ENCODE assay signal across 16 cellular contexts in genomic region chr2:215277942-215278341, GRCh38. TPM values are rescaled to one million over a fixed set of nuclear protein-coding genes. Genes with fewer than 3 reads are reported as not detected.
A peak's percentile ranks its signal among the peaks of the same experiment; 100 is the strongest.
DNase-seq lines count a peak whose midpoint lies in the region; ATAC-seq and TF ChIP-seq lines count a peak whose summit lies in the region.
"Had no signal": no experiment of that assay in that cellular context is flagged by ENCODE, and none has a peak within 500 bp of the region (broad histone marks: within the 10 kb centered on the region; RNA-seq: fewer than 3 reads in every experiment).

No MANE protein-coding gene starts in this region.

- no peak overlapping the region for H3K23ac ChIP-seq in trophoblast cell (ENCODE audit: low read length)

- H3K27ac ChIP-seq in brain microvascular endothelial cell = no peak overlapping the region
- H3K27ac ChIP-seq in trophoblast cell (ENCODE audit: low read depth, low read length) = no peak overlapping the region
- no peak overlapping the region for H3K27ac ChIP-seq in GM23338 (ENCODE audit: low read depth)
- H3K27ac ChIP-seq: BLaER1, tibial artery had no signal

- H3K27ac Mint-ChIP-seq in activated CD4-positive, alpha-beta memory T cell treated with anti-CD3 and anti-CD28 coated beads for 36 hours = no peak overlapping the region
- H3K27ac Mint-ChIP-seq in activated CD4-positive, alpha-beta memory T cell treated with anti-CD3 and anti-CD28 coated beads, Interleukin-2, amount 10 ng/mL, durations not matched to agents 7 days and 5 days = no peak overlapping the region
- no peak overlapping the region for H3K27ac Mint-ChIP-seq in GM23338

- no peak overlapping the region for H3K9ac ChIP-seq in trophoblast cell (ENCODE audit: low read length)
- H3K9ac ChIP-seq: BLaER1 had no signal

- H3F3A ChIP-seq in GM23338 (replicated peaks; ENCODE audit: low read depth) = no peaks in the 10 kb centered on the region

- TF ChIP-seq CTCF in brain microvascular endothelial cell (IDR thresholded peaks at IDR 0.05; ENCODE audit: low read depth, low read length, missing control alignments) = no peak
- no peak for TF ChIP-seq CTCF in GM23338 (conservative IDR thresholded peaks at IDR 0.05; ENCODE audit: low read depth in 2 of 2)

- no peaks in the 10 kb centered on the region for H3K27me3 Mint-ChIP-seq in activated CD4-positive, alpha-beta memory T cell treated with anti-CD3 and anti-CD28 coated beads for 36 hours
- no peaks in the 10 kb centered on the region for H3K27me3 Mint-ChIP-seq in activated CD4-positive, alpha-beta memory T cell treated with anti-CD3 and anti-CD28 coated beads, Interleukin-2, amount 10 ng/mL, durations not matched to agents 7 days and 5 days
- no peaks in the 10 kb centered on the region for H3K27me3 Mint-ChIP-seq in GM23338 (ENCODE audit: insufficient read depth, low read depth, poor library complexity)

- H2BK5ac ChIP-seq in trophoblast cell (ENCODE audit: low read depth, low read length, poor library complexity) = no peak overlapping the region

- no peak overlapping the region for H4K12ac ChIP-seq in trophoblast cell (ENCODE audit: low read depth, low read length)

- no peak overlapping the region for H3K18ac ChIP-seq in trophoblast cell (ENCODE audit: low read length)

- H3K4me1 ChIP-seq in trophoblast cell (ENCODE audit: control insufficient read depth in 1 of 2, insufficient read depth in 2 of 2, low read length in 2 of 2) = no peaks in the 10 kb centered on the region
- no peaks in the 10 kb centered on the region for H3K4me1 ChIP-seq in GM23338 (ENCODE audit: insufficient read depth)
- H3K4me1 ChIP-seq: tibial artery had no signal

- peak; percentile 16 for DNase-seq in activated CD4-positive, alpha-beta memory T cell treated with anti-CD3 and anti-CD28 coated beads for 36 hours
- DNase-seq in activated CD4-positive, alpha-beta memory T cell treated with anti-CD3 and anti-CD28 coated beads, Interleukin-2, amount 10 ng/mL, durations not matched to agents 7 days and 5 days = no peak
- DNase-seq in MG63 = peak; percentile 71
- DNase-seq in brain microvascular endothelial cell = peak; percentile 23
- peak; percentile 78 to 82 for DNase-seq in trophoblast cell
- no peak for DNase-seq in dedifferentiated amniotic fluid mesenchymal stem cell (ENCODE audit: extremely low spot score)
- DNase-seq in GM23338 (ENCODE audit: low spot score) = no peak
- no peak for DNase-seq in NCI-H510A treated with DMSO at 0.1 percent for 48 hours (lab: John Stamatoyannopoulos, UW)
- DNase-seq: activated CD4-positive, alpha-beta T cell treated with anti-CD3 and anti-CD28 coated beads for 1 hour; activated effector memory CD4-positive, alpha-beta T cell treated with anti-CD3 and anti-CD28 coated beads, Interleukin-2, amount 50 U/mL, for 16 hours; midbrain; NCI-H1092; NCI-H82; PC-3; tibial artery had no signal

- H3K4me2 ChIP-seq in trophoblast cell (ENCODE audit: low read length) (no peak overlapping the region), GM23338 (no peak overlapping the region)
- H3K4me2 ChIP-seq: BLaER1 had no signal

- no peak overlapping the region for H3K4me3 Mint-ChIP-seq in activated CD4-positive, alpha-beta memory T cell treated with anti-CD3 and anti-CD28 coated beads for 36 hours
- no peak overlapping the region for H3K4me3 Mint-ChIP-seq in activated CD4-positive, alpha-beta memory T cell treated with anti-CD3 and anti-CD28 coated beads, Interleukin-2, amount 10 ng/mL, durations not matched to agents 7 days and 5 days
- H3K4me3 Mint-ChIP-seq in GM23338 = no peak overlapping the region

- no peak overlapping the region for H2BK12ac ChIP-seq in trophoblast cell (ENCODE audit: low read length)

- H3K4ac ChIP-seq in trophoblast cell (ENCODE audit: low read depth, low read length) = no peak overlapping the region

- POLR2A ChIA-PET in activated CD4-positive, alpha-beta memory T cell treated with anti-CD3 and anti-CD28 coated beads for 36 hours (lab: Charles Lee) = no interaction called here
- POLR2A ChIA-PET in activated CD4-positive, alpha-beta memory T cell treated with anti-CD3 and anti-CD28 coated beads, Interleukin-2, amount 10 ng/mL, durations not matched to agents 7 days and 5 days (lab: Charles Lee) = interaction anchor here (0.8 kb wide), 1 partner anchor 34 kb away, joined by 3 read pairs; the partner anchor contains the start of gene ATIC

- no peak overlapping the region for H3K14ac ChIP-seq in trophoblast cell (ENCODE audit: low read length)

- CTCF ChIA-PET in activated CD4-positive, alpha-beta memory T cell treated with anti-CD3 and anti-CD28 coated beads for 36 hours (lab: Charles Lee) = no interaction called here
- CTCF ChIA-PET in activated CD4-positive, alpha-beta memory T cell treated with anti-CD3 and anti-CD28 coated beads, Interleukin-2, amount 10 ng/mL, durations not matched to agents 7 days and 5 days (lab: Charles Lee) = interaction anchor here (0.7 kb wide), 1 partner anchor 643 kb away, joined by 3 read pairs; no protein-coding TSS in a partner anchor

- no peaks in the 10 kb centered on the region for H3K9me3 ChIP-seq in MG63
- H3K9me3 ChIP-seq in trophoblast cell (ENCODE audit: insufficient read depth, low read depth, low read length) = peaks cover 2% of the 10 kb centered on the region
- H3K9me3 ChIP-seq: tibial artery had no signal

- H2AK5ac ChIP-seq in trophoblast cell (ENCODE audit: low read length) = no peak overlapping the region

- ATAC-seq in GM23338 = no peak
- ATAC-seq: PC-3 had no signal

- in situ Hi-C loops in brain microvascular endothelial cell (cut with HindIII; ENCODE audit: low pct_ligation_motif_present, low sequenced_read_pairs) = no loop called here

- no peak overlapping the region for H4K91ac ChIP-seq in trophoblast cell (ENCODE audit: low read depth, low read length)

- H2AFZ ChIP-seq in trophoblast cell (ENCODE audit: insufficient read depth, low read length, poor library complexity) = no peak overlapping the region
- no peak overlapping the region for H2AFZ ChIP-seq in GM23338

- H3K79me2 ChIP-seq in trophoblast cell (ENCODE audit: control insufficient read depth, insufficient read depth, low read length, poor library complexity) (no peaks in the 10 kb centered on the region), GM23338 (replicated peaks; ENCODE audit: insufficient read depth) (no peaks in the 10 kb centered on the region)

- intact Hi-C loops in activated CD4-positive, alpha-beta memory T cell treated with anti-CD3 and anti-CD28 coated beads for 36 hours (cut with micrococcal nuclease) = no loop called here

- H3K79me1 ChIP-seq in trophoblast cell (ENCODE audit: low read length) = no peaks in the 10 kb centered on the region

- no peak overlapping the region for H4K8ac ChIP-seq in trophoblast cell (ENCODE audit: low read depth, low read length)

- no peaks in the 10 kb centered on the region for H3K36me3 ChIP-seq in MG63
- no peaks in the 10 kb centered on the region for H3K36me3 ChIP-seq in brain microvascular endothelial cell (replicated peaks)
- no peaks in the 10 kb centered on the region for H3K36me3 ChIP-seq in trophoblast cell (ENCODE audit: control insufficient read depth in 1 of 2, insufficient read depth in 2 of 2, low read length in 2 of 2)
- no peaks in the 10 kb centered on the region for H3K36me3 ChIP-seq in GM23338 (ENCODE audit: insufficient read depth)
- H3K36me3 ChIP-seq: BLaER1, tibial artery had no signal

- H3K36me3 Mint-ChIP-seq in activated CD4-positive, alpha-beta memory T cell treated with anti-CD3 and anti-CD28 coated beads for 36 hours = no peaks in the 10 kb centered on the region
- no peaks in the 10 kb centered on the region for H3K36me3 Mint-ChIP-seq in activated CD4-positive, alpha-beta memory T cell treated with anti-CD3 and anti-CD28 coated beads, Interleukin-2, amount 10 ng/mL, durations not matched to agents 7 days and 5 days (ENCODE audit: low read depth)
- no peaks in the 10 kb centered on the region for H3K36me3 Mint-ChIP-seq in GM23338 (ENCODE audit: low read depth)

- H3K9me3 Mint-ChIP-seq in activated CD4-positive, alpha-beta memory T cell treated with anti-CD3 and anti-CD28 coated beads for 36 hours = no peaks in the 10 kb centered on the region
- H3K9me3 Mint-ChIP-seq in activated CD4-positive, alpha-beta memory T cell treated with anti-CD3 and anti-CD28 coated beads, Interleukin-2, amount 10 ng/mL, durations not matched to agents 7 days and 5 days = no peaks in the 10 kb centered on the region
- H3K9me3 Mint-ChIP-seq in GM23338 = no peaks in the 10 kb centered on the region

- H4K20me1 ChIP-seq in GM23338 (replicated peaks; ENCODE audit: insufficient read depth) = no peaks in the 10 kb centered on the region
- H4K20me1 ChIP-seq: BLaER1 had no signal

- H3K4me3 ChIP-seq in MG63 (no peak overlapping the region), brain microvascular endothelial cell (ENCODE audit: low read depth, low read length) (no peak overlapping the region), trophoblast cell (ENCODE audit: low read depth, low read length) (no peak overlapping the region), GM23338 (no peak overlapping the region)
- H3K4me3 ChIP-seq: BLaER1, tibial artery had no signal

- peaks cover 3% of the 10 kb centered on the region; the same call in 1 of the 2 replicates for H3K9me2 ChIP-seq in GM23338 (ENCODE audit: insufficient read depth)

- no peaks in the 10 kb centered on the region for H3K4me1 Mint-ChIP-seq in activated CD4-positive, alpha-beta memory T cell treated with anti-CD3 and anti-CD28 coated beads for 36 hours (ENCODE audit: low read depth)
- H3K4me1 Mint-ChIP-seq in activated CD4-positive, alpha-beta memory T cell treated with anti-CD3 and anti-CD28 coated beads, Interleukin-2, amount 10 ng/mL, durations not matched to agents 7 days and 5 days = no peaks in the 10 kb centered on the region
- H3K4me1 Mint-ChIP-seq in GM23338 = no peaks in the 10 kb centered on the region

- H2BK120ac ChIP-seq in trophoblast cell (ENCODE audit: insufficient read depth, low read length, poor library complexity) = no peak overlapping the region

- H3K27me3 ChIP-seq in MG63 (no peaks in the 10 kb centered on the region), brain microvascular endothelial cell (replicated peaks) (no peaks in the 10 kb centered on the region), trophoblast cell (ENCODE audit: insufficient read depth, low read length) (no peaks in the 10 kb centered on the region), GM23338 (ENCODE audit: insufficient read depth) (no peaks in the 10 kb centered on the region)
- H3K27me3 ChIP-seq: BLaER1, tibial artery had no signal

- no CpG with 5 or more reads among the region's 3 CpGs for WGBS in trophoblast cell (ENCODE audit: extremely low coverage, insufficient coverage, insufficient read length)

RNA-seq across cellular contexts. Expression of gene ATIC, which starts 33.9 kb away (rescaled TPM):
- 100 to 1,000 TPM; 256 to 261 TPM for total RNA-seq in activated CD4-positive, alpha-beta memory T cell treated with anti-CD3 and anti-CD28 coated beads for 36 hours
- 100 to 1,000 TPM; 129 to 140 TPM for total RNA-seq in activated CD4-positive, alpha-beta memory T cell treated with anti-CD3 and anti-CD28 coated beads, Interleukin-2, amount 10 ng/mL, durations not matched to agents 7 days and 5 days
- 43.9 and 81.8 TPM in 2 replicates for total RNA-seq in MG63 (2014; rRNA removed; shearing (Covaris generic); ENCODE audit: low replicate concordance)
- 268 and 278 TPM in 2 replicates for polyA plus RNA-seq in trophoblast cell (2013)
- 118 and 141 TPM in 2 replicates for total RNA-seq in GM23338 (2014; rRNA removed; shearing (Covaris generic))
- 182 and 185 TPM in 2 replicates for polyA plus RNA-seq in GM23338 (2016; fragmentation: Nextera tagmentation; extraction: Ambion mirVana)

Comparison
In these comparisons a context has a peak if more than half of its experiments do, and no peak if none do; other contexts are left out.
1. DNase-seq: peak in activated CD4-positive, alpha-beta memory T cell treated with anti-CD3 and anti-CD28 coated beads for 36 hours (single experiment), MG63 (single experiment), brain microvascular endothelial cell (single experiment) and trophoblast cell (2 of 2); none in activated CD4-positive, alpha-beta memory T cell treated with anti-CD3 and anti-CD28 coated beads, Interleukin-2, amount 10 ng/mL, durations not matched to agents 7 days and 5 days (single experiment), dedifferentiated amniotic fluid mesenchymal stem cell (single experiment), GM23338 (single experiment) and NCI-H510A treated with DMSO at 0.1 percent for 48 hours (single experiment).